Comparison of ENCODE assay signal across 22 cellular contexts in genomic region chr4:128720270-128720669, GRCh38.
DNase-seq lines count a peak whose midpoint lies in the region; ATAC-seq, FAIRE-seq and TF ChIP-seq lines count a peak whose summit lies in the region.
"Had no signal": no experiment of that assay in that cellular context is flagged by ENCODE, and none has a peak within 500 bp of the region (broad histone marks: within the 10 kb centered on the region; RNA-seq: fewer than 3 reads in every experiment).

No MANE protein-coding gene starts in this region.

- H3K4ac ChIP-seq in mesendoderm (ENCODE audit: low read depth, low read length) = peak overlapping the region; percentile 81

- no peak overlapping the region for H2AK5ac ChIP-seq in mesendoderm (ENCODE audit: low read length)

- H2AFZ ChIP-seq in GM23338 (peak overlapping the region; percentile 69; the same call in 1 of the 2 replicates), K562 (ENCODE audit: low read depth, low read length) (no peak overlapping the region)

- H3K36me3 ChIP-seq in GM23338 (ENCODE audit: insufficient read depth) (no peaks in the 10 kb centered on the region), K562 (ENCODE audit: control insufficient read depth, insufficient read depth, low read length) (no peaks in the 10 kb centered on the region), mesendoderm (ENCODE audit: control insufficient read depth, insufficient read depth, low read length) (no peaks in the 10 kb centered on the region), small intestine (ENCODE audit: control insufficient read depth in 2 of 2, insufficient read depth in 2 of 2, low read length in 2 of 2) (no peaks in the 10 kb centered on the region)
- H3K36me3 ChIP-seq: BLaER1 treated with 17β-estradiol and CSF1 and Interleukin-3, amounts not matched to agents 10 nM and 100 nM had no signal

- ATAC-seq in GM23338 (no peak), K562 (peak; percentile 58; the same call in 2 of the 3 replicates), HG03139 (IDR thresholded peaks at IDR 0.05; ENCODE audit: unreplicated experiment) (no peak)
- ATAC-seq: A549; CD8-positive, alpha-beta T cell had no signal

- no peak overlapping the region for H3K18ac ChIP-seq in mesendoderm (ENCODE audit: low read length)

- H4K20me1 ChIP-seq in GM23338 (replicated peaks; ENCODE audit: insufficient read depth) (no peaks in the 10 kb centered on the region), K562 (replicated peaks; ENCODE audit: control insufficient read depth, insufficient read depth, low read length) (no peaks in the 10 kb centered on the region; the same call in 1 of the 2 replicates)
- H4K20me1 ChIP-seq: BLaER1 treated with 17β-estradiol and CSF1 and Interleukin-3, amounts not matched to agents 10 nM and 100 nM had no signal

- no peaks in the 10 kb centered on the region for H3K27me3 Mint-ChIP-seq in GM23338 (ENCODE audit: insufficient read depth, low read depth, poor library complexity)
- H3K27me3 Mint-ChIP-seq: B cell had no signal

- H4K8ac ChIP-seq in mesendoderm (ENCODE audit: low read depth, low read length) = no peak overlapping the region

- DNase-seq in GM23338 (ENCODE audit: low spot score) (no peak), K562 (ENCODE audit: extremely low read depth in 1 of 4, low spot score in 3 of 4) (peak; percentile 13 to 64 (median 19)), mesendoderm (no peak), small intestine (peak; percentile 4), posterior vena cava (ENCODE audit: low spot score) (no peak), islet precursor cell (no peak)
- DNase-seq: AML-193; Calu3; CD4-positive, alpha-beta T cell; CD8-positive, alpha-beta T cell; DMS79 treated with DMSO at 0.1 percent for 48 hours; GF-D8 had no signal

- CTCF ChIA-PET in K562 (lab: Yijun Ruan, JAX; ENCODE audit: low intra/inter-chr PET ratio) = no interaction called here

- no peaks in the 10 kb centered on the region for H3K36me3 Mint-ChIP-seq in GM23338 (ENCODE audit: low read depth)
- H3K36me3 Mint-ChIP-seq: CD8-positive, alpha-beta T cell had no signal

- H3K9ac ChIP-seq in K562 (ENCODE audit: insufficient read depth in 1 of 2, low read depth in 2 of 2, low read length in 2 of 2) = no peak overlapping the region
- H3K9ac ChIP-seq in mesendoderm (ENCODE audit: low read length) = no peak overlapping the region
- H3K9ac ChIP-seq: BLaER1 treated with 17β-estradiol and CSF1 and Interleukin-3, amounts not matched to agents 10 nM and 100 nM had no signal

- no peak overlapping the region for H3K4me3 ChIP-seq in GM23338
- no peak overlapping the region for H3K4me3 ChIP-seq in K562
- H3K4me3 ChIP-seq in mesendoderm (ENCODE audit: low read length) = no peak overlapping the region
- H3K4me3 ChIP-seq in small intestine (ENCODE audit: low read depth in 1 of 2, low read length in 2 of 2) = no peak overlapping the region
- H3K4me3 ChIP-seq: A549; BLaER1 treated with 17β-estradiol and CSF1 and Interleukin-3, amounts not matched to agents 10 nM and 100 nM had no signal

- no peak overlapping the region for H3K4me3 Mint-ChIP-seq in GM23338
- H3K4me3 Mint-ChIP-seq: B cell; CD4-positive, alpha-beta T cell; CD8-positive, alpha-beta T cell had no signal

- no peak for TF ChIP-seq POLR2A in K562 (conservative IDR thresholded peaks at IDR 0.05)

- H3K9me1 ChIP-seq in K562 (ENCODE audit: control insufficient read depth, insufficient read depth, low read length) = no peaks in the 10 kb centered on the region

- TF ChIP-seq EP300 in K562 (IDR thresholded peaks at IDR 0.05; ENCODE audit: low read length) = no peak

- no peaks in the 10 kb centered on the region; the same call in 2 of the 3 replicates for H3K9me3 Mint-ChIP-seq in GM23338
- H3K9me3 Mint-ChIP-seq: CD4-positive, alpha-beta T cell; CD8-positive, alpha-beta T cell had no signal

- H2BK120ac ChIP-seq in mesendoderm (ENCODE audit: low read depth, low read length) = no peak overlapping the region

- H3K27ac Mint-ChIP-seq in GM23338 = no peak overlapping the region
- H3K27ac Mint-ChIP-seq: B cell; CD4-positive, alpha-beta T cell; CD8-positive, alpha-beta T cell had no signal

- H2BK15ac ChIP-seq in mesendoderm (replicated peaks; ENCODE audit: low read depth) = no peak overlapping the region

- H3K4me2 ChIP-seq in GM23338 = no peak overlapping the region
- no peak overlapping the region for H3K4me2 ChIP-seq in K562 (ENCODE audit: insufficient read depth, low read length)
- H3K4me2 ChIP-seq in mesendoderm (ENCODE audit: low read length) = no peak overlapping the region
- H3K4me2 ChIP-seq: A549; BLaER1 treated with 17β-estradiol and CSF1 and Interleukin-3, amounts not matched to agents 10 nM and 100 nM had no signal

- H3K4me1 Mint-ChIP-seq in GM23338 = peaks cover 22% of the 10 kb centered on the region
- H3K4me1 Mint-ChIP-seq: B cell had no signal

- no peak overlapping the region for H3K23ac ChIP-seq in mesendoderm (ENCODE audit: low read length)

- H3K27ac ChIP-seq in GM23338 (ENCODE audit: low read depth) (0 out of 2 replicates have a peak overlapping the region, but pooled peaks have one; percentile 10), K562 (ENCODE audit: extremely low read depth, low read depth, low read length) (no peak overlapping the region), mesendoderm (ENCODE audit: low read depth, low read length) (no peak overlapping the region), small intestine (ENCODE audit: low read depth in 1 of 2, low read length in 1 of 2) (no peak overlapping the region)
- H3K27ac ChIP-seq: 22Rv1; A549; BLaER1 treated with 17β-estradiol and CSF1 and Interleukin-3, amounts not matched to agents 10 nM and 100 nM; C4-2B had no signal

- TF ChIP-seq CTCF in GM23338 (conservative IDR thresholded peaks at IDR 0.05; ENCODE audit: low read depth in 2 of 2) (no peak), K562 (IDR thresholded peaks at IDR 0.05 in 2 of 3, conservative IDR thresholded peaks at IDR 0.05 in 1 of 3; ENCODE audit: insufficient read depth in 2 of 3, low read depth in 1 of 3, low read length in 3 of 3) (no peak)

- no peaks in the 10 kb centered on the region for H3K9me3 ChIP-seq in K562 (replicated peaks; ENCODE audit: control insufficient read depth, insufficient read depth, low read depth, low read length)
- no peaks in the 10 kb centered on the region for H3K9me3 ChIP-seq in small intestine (ENCODE audit: control insufficient read depth, low read depth)
- H3K9me3 ChIP-seq: A549, Caco-2 had no signal

- no peak for FAIRE-seq in K562 (lab: Jason Lieb, UNC)
- no peak for FAIRE-seq in small intestine (lab: Jason Lieb, UNC)
- FAIRE-seq: A549, D721Med, GM12891, GM19239 had no signal

- no peak overlapping the region for H3K56ac ChIP-seq in mesendoderm (ENCODE audit: low read length)

- H3K79me1 ChIP-seq in mesendoderm (ENCODE audit: low read length) = no peaks in the 10 kb centered on the region

- H3K9me2 ChIP-seq in GM23338 (ENCODE audit: insufficient read depth) = peaks cover 7% of the 10 kb centered on the region; the same call in 1 of the 2 replicates

- POLR2A ChIA-PET in K562 (lab: Yijun Ruan, JAX) = no interaction called here

- peaks cover 13% of the 10 kb centered on the region for H3K4me1 ChIP-seq in GM23338 (ENCODE audit: insufficient read depth)
- H3K4me1 ChIP-seq in K562 (replicated peaks in 1 of 2; ENCODE audit: control insufficient read depth in 2 of 2, insufficient read depth in 2 of 2, low read length in 2 of 2) = peaks cover 4 to 6% of the 10 kb centered on the region in 2 experiments; a peak in 3 of 5 replicates
- H3K4me1 ChIP-seq in mesendoderm (ENCODE audit: control insufficient read depth, low read depth, low read length) = no peaks in the 10 kb centered on the region
- H3K4me1 ChIP-seq in small intestine (ENCODE audit: control insufficient read depth in 2 of 2, insufficient read depth in 1 of 2, low read depth in 1 of 2, low read length in 1 of 2) = no peaks in the 10 kb centered on the region
- H3K4me1 ChIP-seq: A549; BLaER1 treated with 17β-estradiol and CSF1 and Interleukin-3, amounts not matched to agents 10 nM and 100 nM had no signal

- intact Hi-C loops in K562 (cut with micrococcal nuclease) (no loop called here), posterior vena cava (cut with DNase I) (no loop called here)

- H3K79me2 ChIP-seq in GM23338 (replicated peaks; ENCODE audit: insufficient read depth) (no peaks in the 10 kb centered on the region), K562 (ENCODE audit: control insufficient read depth, insufficient read depth, low read length) (no peaks in the 10 kb centered on the region), mesendoderm (ENCODE audit: control insufficient read depth, insufficient read depth, low read length) (no peaks in the 10 kb centered on the region)

- H3K27me3 ChIP-seq in GM23338 (ENCODE audit: insufficient read depth) = no peaks in the 10 kb centered on the region
- H3K27me3 ChIP-seq in K562 (ENCODE audit: control insufficient read depth in 2 of 2, insufficient read depth in 2 of 2, low read length in 2 of 2) = no peaks in the 10 kb centered on the region
- no peaks in the 10 kb centered on the region for H3K27me3 ChIP-seq in mesendoderm (ENCODE audit: insufficient read depth, low read length, poor library complexity)
- no peaks in the 10 kb centered on the region for H3K27me3 ChIP-seq in small intestine (ENCODE audit: control insufficient read depth in 2 of 2, insufficient read depth in 2 of 2, low read length in 2 of 2)
- H3K27me3 ChIP-seq: BLaER1 treated with 17β-estradiol and CSF1 and Interleukin-3, amounts not matched to agents 10 nM and 100 nM had no signal

- BruUV-seq in K562 (replicated peaks; lab: Mats Ljungman, UMichigan) = no TSS peak

- 11% methylated on average over 4 of the region's 4 CpGs for WGBS in K562 (ENCODE audit: insufficient coverage, low coverage, missing lambda C conversion rate)
- WGBS in mesendoderm (ENCODE audit: extremely low coverage, insufficient coverage, low lambda C conversion rate) = no CpG with 5 or more reads among the region's 4 CpGs
- 53 to 74% (median 72%) methylated on average over 4 of the region's 4 CpGs for WGBS in small intestine, 3 donors

- in situ Hi-C loops in K562 (cut with MboI) = no loop called here

- H4K5ac ChIP-seq in mesendoderm (ENCODE audit: low read length) = no peak overlapping the region

- no peak for TF ChIP-seq RAD21 in K562 (CRISPR knock-in tag; conservative IDR thresholded peaks at IDR 0.05 in 1 of 2, IDR thresholded peaks at IDR 0.05 in 1 of 2)

- H2BK5ac ChIP-seq in mesendoderm (ENCODE audit: low read length) = no peak overlapping the region

- H3F3A ChIP-seq in GM23338 (replicated peaks; ENCODE audit: low read depth) = no peaks in the 10 kb centered on the region

TF ChIP-seq in GM23338, 12 proteins besides CTCF, POLR2A, EP300 and RAD21 (continues in another document):
- TF ChIP-seq NANOG (IDR thresholded peaks at IDR 0.05; ENCODE audit: borderline replicate concordance) = no peak

TF ChIP-seq in K562, 482 proteins besides CTCF, POLR2A, EP300 and RAD21 (continues in another document):
- TF ChIP-seq TAL1 (IDR thresholded peaks at IDR 0.05) = peak; percentile 68
- TF ChIP-seq CREM (IDR thresholded peaks at IDR 0.05; ENCODE audit: low read depth) = no peak

Comparison
In these comparisons a context has a peak if more than half of its experiments do, and no peak if none do; other contexts are left out.
1. DNase-seq: peak in K562 (4 of 4) and small intestine (single experiment); none in GM23338 (single experiment), mesendoderm (single experiment), posterior vena cava (single experiment) and islet precursor cell (single experiment).